In the genomic region with DNA sequence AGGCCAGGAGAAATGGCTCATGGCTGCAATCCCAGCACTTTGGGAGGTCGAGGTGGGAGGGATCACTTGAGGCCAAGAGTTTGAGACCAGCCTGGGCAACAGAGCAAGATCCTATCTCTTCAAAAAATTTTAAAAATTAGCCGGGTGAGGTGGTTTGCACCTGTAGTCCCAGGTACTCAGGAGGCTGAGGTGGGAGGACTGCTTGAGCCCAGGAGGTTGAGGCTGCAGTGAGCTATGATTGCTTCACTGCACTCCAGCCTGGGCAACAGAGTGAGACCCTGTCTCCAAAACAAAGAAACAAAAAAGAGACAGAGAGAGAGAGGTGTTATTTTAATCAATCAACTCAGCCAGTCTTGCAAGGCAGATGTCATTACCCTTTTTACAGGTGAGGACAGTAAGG, we compare ENCODE assay signal across 7 cellular contexts. TPM values are rescaled to one million over a fixed set of nuclear protein-coding genes. Genes with fewer than 3 reads are reported as not detected.
A peak's percentile ranks its signal among the peaks of the same experiment; 100 is the strongest.
DNase-seq lines count a peak whose midpoint lies in the region; ATAC-seq, FAIRE-seq and TF ChIP-seq lines count a peak whose summit lies in the region.
"Not testable (repeated sequence)": the region's sequence is repeated elsewhere in the genome, so short reads cannot be mapped to it uniquely, and the experiment has no call there.

No MANE protein-coding gene starts in this region.

- ATAC-seq in RWPE2 (ENCODE audit: low read depth); lower lobe of right lung: not testable (repeated sequence)

- not testable (repeated sequence) for H3K36me3 ChIP-seq in RWPE2 (ENCODE audit: low read depth); astrocyte (ENCODE audit: insufficient read depth, low read length); H1 (ENCODE audit: control insufficient read depth in 2 of 4, insufficient read depth in 4 of 4, low read length in 3 of 4); lower lobe of right lung
- peaks cover 0 to 23% (median 0%) of the 10 kb centered on the region in 6 donors for H3K36me3 ChIP-seq in spleen

- peak overlapping the region; percentile 55 for H3K4me2 ChIP-seq in astrocyte (ENCODE audit: low read length)
- not testable (repeated sequence) for H3K4me2 ChIP-seq in H1 (ENCODE audit: insufficient read depth in 1 of 2, low read depth in 2 of 2, low read length in 2 of 2)

- TF ChIP-seq CTCF in AG04450 (IDR thresholded peaks at IDR 0.05; ENCODE audit: low read depth, low read length); RWPE2 (IDR thresholded peaks at IDR 0.05; ENCODE audit: poor library complexity, severe bottlenecking); astrocyte (IDR thresholded peaks at IDR 0.05; ENCODE audit: insufficient read depth, low read depth, low read length); H1 (IDR thresholded peaks at IDR 0.05; ENCODE audit: control extremely low read depth in 1 of 3, insufficient read depth in 1 of 3, low read depth in 1 of 3, low read length in 3 of 3); lower lobe of right lung (IDR thresholded peaks at IDR 0.05); spleen (IDR thresholded peaks at IDR 0.05 in 8 of 11, conservative IDR thresholded peaks at IDR 0.05 in 3 of 11): not testable (repeated sequence)

- TF ChIP-seq RAD21 in H1 (IDR thresholded peaks at IDR 0.05 in 1 of 2, conservative IDR thresholded peaks at IDR 0.05 in 1 of 2; ENCODE audit: low read depth in 2 of 2, low read length in 2 of 2), result not testable (repeated sequence)

- not testable (repeated sequence) for H3K27ac Mint-ChIP-seq in astrocyte (ENCODE audit: unreplicated experiment)

- not testable (repeated sequence) for H3K9me3 ChIP-seq in AG04450 (ENCODE audit: control insufficient read depth, insufficient read depth, low read length); RWPE2 (ENCODE audit: severe bottlenecking); astrocyte (ENCODE audit: insufficient read depth, low read depth, low read length); H1 (ENCODE audit: insufficient read depth in 2 of 2, low read depth in 1 of 2, low read length in 1 of 2); lower lobe of right lung; spleen

- not testable (repeated sequence) for H4K8ac ChIP-seq in H1 (ENCODE audit: extremely low read depth, insufficient read depth, low read length)

- peaks cover 37% of the 10 kb centered on the region for H3K4me1 Mint-ChIP-seq in astrocyte (ENCODE audit: low read depth, unreplicated experiment)

- not testable (repeated sequence) for H3K9ac ChIP-seq in astrocyte (ENCODE audit: low read length); H1 (replicated peaks in 1 of 4; ENCODE audit: extremely low read depth in 1 of 4, low read depth in 3 of 4, low read length in 3 of 4)

- H2AFZ ChIP-seq in astrocyte (ENCODE audit: low read depth, low read length); H1 (ENCODE audit: low read length): not testable (repeated sequence)

- TF ChIP-seq POLR2A in H1 (IDR thresholded peaks at IDR 0.05; ENCODE audit: control extremely low read depth in 1 of 2, low read depth in 2 of 2, low read length in 2 of 2); spleen (IDR thresholded peaks at IDR 0.05): not testable (repeated sequence)

- not testable (repeated sequence) for TF ChIP-seq EP300 in H1 (IDR thresholded peaks at IDR 0.05; ENCODE audit: borderline replicate concordance in 1 of 2, low read depth in 2 of 2, low read length in 2 of 2)

- not testable (repeated sequence) for H3K23me2 ChIP-seq in H1 (ENCODE audit: low read depth, low read length)

- H3K9me3 Mint-ChIP-seq in astrocyte (ENCODE audit: unreplicated experiment), result not testable (repeated sequence)

- FAIRE-seq in astrocyte (lab: Jason Lieb, UNC); H1 (lab: Jason Lieb, UNC): not testable (repeated sequence)

- H3K14ac ChIP-seq in H1 (ENCODE audit: insufficient read length), result not testable (repeated sequence)

- POLR2A ChIA-PET in AG04450 (lab: Yijun Ruan, JAX); H1 (lab: Charles Lee; ENCODE audit: partially characterized antibody): not testable (repeated sequence)

- peak overlapping the region; percentile 75; the same call in 1 of the 2 replicates for H2BK15ac ChIP-seq in H1 (ENCODE audit: low read length)

- H3K4me1 ChIP-seq in RWPE2 (ENCODE audit: insufficient read depth, poor library complexity, severe bottlenecking), result peaks cover 35% of the 10 kb centered on the region
- H3K4me1 ChIP-seq in astrocyte (ENCODE audit: insufficient read depth, low read length), result peaks cover 29% of the 10 kb centered on the region
- peaks cover 11 to 19% (median 14%) of the 10 kb centered on the region in 4 experiments for H3K4me1 ChIP-seq in H1 (replicated peaks in 1 of 4; ENCODE audit: control insufficient read depth in 3 of 4, insufficient read depth in 4 of 4, low read length in 3 of 4)
- peaks cover 65% of the 10 kb centered on the region for H3K4me1 ChIP-seq in lower lobe of right lung
- peaks cover 0 to 74% (median 44%) of the 10 kb centered on the region in 6 donors for H3K4me1 ChIP-seq in spleen

- H3K18ac ChIP-seq in H1 (ENCODE audit: extremely low read depth, low read length), result not testable (repeated sequence)

- H4K5ac ChIP-seq in H1 (ENCODE audit: insufficient read length, low read depth, low read length), result not testable (repeated sequence)

- H3K36me3 Mint-ChIP-seq in astrocyte (ENCODE audit: low read depth, unreplicated experiment), result not testable (repeated sequence)

- H3K23ac ChIP-seq in H1 (ENCODE audit: insufficient read length), result not testable (repeated sequence)

- not testable (repeated sequence) for H3K79me1 ChIP-seq in H1 (ENCODE audit: low read depth, low read length)

- not testable (repeated sequence) for H4K91ac ChIP-seq in H1 (replicated peaks; ENCODE audit: insufficient read length, low read length)

- intact Hi-C loops in lower lobe of right lung (cut with DNase I); spleen (cut with DNase I; ENCODE audit: low total_unique reads): not testable (repeated sequence)

- not testable (repeated sequence) for H2BK120ac ChIP-seq in H1 (replicated peaks; ENCODE audit: low read depth, low read length)

- WGBS in H1 (ENCODE audit: extremely low coverage in 1 of 2, insufficient coverage in 1 of 2, insufficient read length in 1 of 2, insufficient replicate concordance in 2 of 2, low coverage in 1 of 2, low lambda C conversion rate in 2 of 2, missing lambda C conversion rate in 1 of 2), 2 experiments, result 88% methylated on average over 2 of the region's 2 CpGs; no CpG with 5 or more reads in 1 of the 2 experiments
- WGBS in spleen, 5 donors, result 82 to 92% (median 89%) methylated on average over 2 of the region's 2 CpGs

- H3K27ac ChIP-seq in AG04450 (ENCODE audit: low read depth, low read length) (peak overlapping the region; percentile 84), RWPE2 (ENCODE audit: poor library complexity, severe bottlenecking) (peak overlapping the region; percentile 93), lower lobe of right lung (peak overlapping the region; percentile 70), spleen (peak overlapping the region in 5 of 8 donors; percentile 22 to 85 (median 82))
- not testable (repeated sequence) for H3K27ac ChIP-seq in astrocyte (ENCODE audit: low read depth, low read length); H1 (ENCODE audit: low read depth, low read length)

- not testable (repeated sequence) for H2BK20ac ChIP-seq in H1 (ENCODE audit: low read length)

- H4K20me1 ChIP-seq in astrocyte (ENCODE audit: insufficient read depth, low read length); H1 (replicated peaks in 1 of 2; ENCODE audit: control insufficient read depth in 1 of 2, insufficient read depth in 2 of 2, low read length in 2 of 2): not testable (repeated sequence)

- not testable (repeated sequence) for H3K4me3 Mint-ChIP-seq in astrocyte (ENCODE audit: unreplicated experiment)

- H3K4me3 ChIP-seq in AG04450 (ENCODE audit: low read depth, low read length); RWPE2 (ENCODE audit: severe bottlenecking); astrocyte (ENCODE audit: insufficient read depth, low read depth, low read length); H1 (ENCODE audit: extremely low read depth in 1 of 4, insufficient read depth in 2 of 4, low read depth in 3 of 4, low read length in 4 of 4); lower lobe of right lung; spleen: not testable (repeated sequence)

- CTCF ChIA-PET in AG04450 (lab: Charles Lee) (interaction anchor here (0.9 to 4.0 kb wide), 4 partner anchors 9 to 134 kb away, joined by 3 to 29 read pairs (median 4); no protein-coding TSS in a partner anchor), H1 (lab: Charles Lee; ENCODE audit: partially characterized antibody) (interaction anchor here (0.9 to 6.5 kb wide), 8 partner anchors 9 to 144 kb away, joined by 3 to 45 read pairs (median 7); a partner anchor contains a TSS)

- not testable (repeated sequence) for H3K56ac ChIP-seq in H1 (replicated peaks; ENCODE audit: insufficient read length, low read depth, low read length)

- H2BK12ac ChIP-seq in H1 (ENCODE audit: low read depth, low read length), result 0 out of 2 replicates have a peak overlapping the region, but pooled peaks have one; percentile 75

- not testable (repeated sequence) for H3K4ac ChIP-seq in H1 (replicated peaks; ENCODE audit: insufficient read length, low read depth, low read length)

- H3K27me3 Mint-ChIP-seq in astrocyte (ENCODE audit: low read depth, unreplicated experiment), result not testable (repeated sequence)

- H3K79me2 ChIP-seq in astrocyte (ENCODE audit: insufficient read depth, low read length); H1 (ENCODE audit: control insufficient read depth in 1 of 2, insufficient read depth in 2 of 2, low read length in 2 of 2): not testable (repeated sequence)

- not testable (repeated sequence) for H2BK5ac ChIP-seq in H1 (ENCODE audit: low read depth, low read length)

- H2AK5ac ChIP-seq in H1 (ENCODE audit: low read depth, low read length), result not testable (repeated sequence)

- not testable (repeated sequence) for DNase-seq in AG04450 (ENCODE audit: low read depth, low spot score); RWPE2 (ENCODE audit: low spot score); astrocyte (ENCODE audit: low read depth); H1 (ENCODE audit: low read depth in 1 of 2, low spot score in 2 of 2); lower lobe of right lung; spleen
- peak; percentile 40 for DNase-seq in activated CD8-positive, alpha-beta memory T cell treated with anti-CD3 and anti-CD28 coated beads, Interleukin-2, amount 50 U/mL, for 48 hours

- H3K27me3 ChIP-seq in AG04450 (ENCODE audit: control insufficient read depth, insufficient read depth, low read length); RWPE2 (ENCODE audit: insufficient read depth, poor library complexity, severe bottlenecking); astrocyte (ENCODE audit: insufficient read depth, low read length); H1 (replicated peaks in 1 of 4; ENCODE audit: control insufficient read depth in 3 of 4, extremely low read depth in 1 of 4, insufficient read depth in 3 of 4, low read length in 3 of 4); lower lobe of right lung (ENCODE audit: low read depth); spleen (replicated peaks in 1 of 7): not testable (repeated sequence)

RNA-seq across cellular contexts. Expression of a gene that starts 48.3 kb away (rescaled TPM):
- polyA plus RNA-seq in AG04450 (2011; rRNA removed) (203 and 271 TPM in 2 replicates), H1 (2011; rRNA removed) (101 and 114 TPM in 2 replicates), spleen (100 to 1,000 TPM; 366 to 491 (median 381) TPM)
- 184 and 206 TPM in 2 replicates for polyA minus RNA-seq in AG04450 (2011; rRNA and poly(A)+ RNA removed)
- total RNA-seq in astrocyte (195 and 203 TPM in 2 replicates), lower lobe of right lung (298 TPM), spleen (100 to 1,000 TPM; 416 to 612 (median 512) TPM)
- total RNA-seq in H1 (2021; fragmentation: NEBNext Ultra II Directional; extraction: Animal tissue kit (Norgen Biotek cat#: 25700)), result 226 and 238 TPM in 2 replicates
- polyA plus RNA-seq in H1 (2011; cell fraction: cytosol; rRNA removed), result 369 TPM
- polyA plus RNA-seq in H1 (2011; cell fraction: nucleus; rRNA removed), result 200 TPM
- 380 to 494 TPM (median 401 TPM) in 4 replicates for polyA plus RNA-seq in H1 (2012, experiment 1 of 2)
- polyA plus RNA-seq in H1 (2012, experiment 2 of 2), result 62.0 TPM
- polyA plus RNA-seq in H1 (2013, experiment 1 of 2), result 219 TPM
- 196 TPM for polyA plus RNA-seq in H1 (2013, experiment 2 of 2)
- 82.9 and 96.4 TPM in 2 replicates for polyA minus RNA-seq in H1 (2011; rRNA and poly(A)+ RNA removed)
- 118 TPM for polyA minus RNA-seq in H1 (2011; cell fraction: cytosol; rRNA and poly(A)+ RNA removed)
- 225 TPM for polyA minus RNA-seq in H1 (2011; cell fraction: nucleus; rRNA and poly(A)+ RNA removed)
